In genomic region chr9:114678847-114679246, GRCh38 we compare ENCODE assay signal across 22 cellular contexts. TPM values are rescaled to one million over a fixed set of nuclear protein-coding genes. Genes with fewer than 3 reads are reported as not detected.
DNase-seq lines count a peak whose midpoint lies in the region; ATAC-seq and TF ChIP-seq lines count a peak whose summit lies in the region.
"Had no signal": no experiment of that assay in that cellular context is flagged by ENCODE, and none has a peak within 500 bp of the region (broad histone marks: within the 10 kb centered on the region; RNA-seq: fewer than 3 reads in every experiment).

No MANE protein-coding gene starts in this region.

- ATAC-seq in HG02610 (IDR thresholded peaks at IDR 0.05; ENCODE audit: unreplicated experiment), result no peak
- no peak for ATAC-seq in GM21381 (IDR thresholded peaks at IDR 0.05; ENCODE audit: unreplicated experiment)
- ATAC-seq in activated naive CD4-positive, alpha-beta T cell treated with anti-CD3 and anti-CD28 coated beads, Interleukin-2, amount 50 U/mL, for 72 hours, result no peak
- ATAC-seq: GM23338, HCT116, PC-3 had no signal

- H3K36me3 Mint-ChIP-seq in chondrocyte (ENCODE audit: low read depth), result no peaks in the 10 kb centered on the region
- no peaks in the 10 kb centered on the region for H3K36me3 Mint-ChIP-seq in osteocyte (ENCODE audit: unreplicated experiment)
- peaks cover 0 to 8% of the 10 kb centered on the region in 2 donors for H3K36me3 Mint-ChIP-seq in activated naive CD4-positive, alpha-beta T cell treated with anti-CD3 and anti-CD28 coated beads, Interleukin-2, amount 50 U/mL, for 72 hours

- H3K27ac Mint-ChIP-seq in chondrocyte (ENCODE audit: unreplicated experiment) (peak overlapping the region; percentile 91), osteocyte (ENCODE audit: unreplicated experiment) (peak overlapping the region; percentile 83)
- H3K27ac Mint-ChIP-seq in activated naive CD4-positive, alpha-beta T cell treated with anti-CD3 and anti-CD28 coated beads, Interleukin-2, amount 50 U/mL, for 72 hours, result no peak overlapping the region
- H3K27ac Mint-ChIP-seq: GM23338 had no signal

- DNase-seq in EL, result peak; percentile 34
- peak; percentile 60 for DNase-seq in M059J (ENCODE audit: low read depth)
- no peak for DNase-seq in chondrocyte (ENCODE audit: low spot score)
- no peak for DNase-seq in osteocyte (ENCODE audit: extremely low spot score, unreplicated experiment)
- DNase-seq in activated naive CD4-positive, alpha-beta T cell treated with anti-CD3 and anti-CD28 coated beads, Interleukin-2, amount 50 U/mL, for 72 hours (ENCODE audit: low spot score in 2 of 2), result no peak
- no peak for DNase-seq in ureter (ENCODE audit: low spot score)
- DNase-seq: ACHN, AML-193, DMS79, NCI-H1048, NCI-H1436, NCI-H1930, NCI-H345, NCI-H524 treated with DMSO at 0.1 percent for 48 hours, PC-3, RPMI8226, SIG-M5 had no signal

- no peaks in the 10 kb centered on the region for H3K27me3 Mint-ChIP-seq in chondrocyte (ENCODE audit: low read depth)
- no peaks in the 10 kb centered on the region for H3K27me3 Mint-ChIP-seq in osteocyte (ENCODE audit: unreplicated experiment)

- H3K4me3 Mint-ChIP-seq in chondrocyte (ENCODE audit: unreplicated experiment), result no peak overlapping the region
- H3K4me3 Mint-ChIP-seq in osteocyte (ENCODE audit: unreplicated experiment), result no peak overlapping the region
- H3K4me3 Mint-ChIP-seq: GM23338 had no signal

- H3K9me3 Mint-ChIP-seq in chondrocyte (ENCODE audit: low read depth), result no peaks in the 10 kb centered on the region
- no peaks in the 10 kb centered on the region for H3K9me3 Mint-ChIP-seq in osteocyte (ENCODE audit: unreplicated experiment)
- H3K9me3 Mint-ChIP-seq in activated naive CD4-positive, alpha-beta T cell treated with anti-CD3 and anti-CD28 coated beads, Interleukin-2, amount 50 U/mL, for 72 hours, result peaks cover 0 to 12% of the 10 kb centered on the region in 2 donors
- H3K9me3 Mint-ChIP-seq: GM23338 had no signal

- peaks cover 48% of the 10 kb centered on the region for H3K4me1 Mint-ChIP-seq in chondrocyte (ENCODE audit: low read depth)
- H3K4me1 Mint-ChIP-seq in osteocyte (ENCODE audit: unreplicated experiment), result peaks cover 42% of the 10 kb centered on the region

- TF ChIP-seq CTCF in chondrocyte (IDR thresholded peaks at IDR 0.05) (no peak), osteocyte (IDR thresholded peaks at IDR 0.05) (no peak)

RNA-seq across cellular contexts. Expression of gene TEX48, which starts 3.1 kb away (rescaled TPM):
- total RNA-seq in M059J (2014; rRNA removed; shearing (Covaris generic)), result not detected in 2 replicates
- total RNA-seq in chondrocyte, result not detected in 3 replicates
- total RNA-seq in osteocyte, result not detected in 2 replicates
- total RNA-seq in activated naive CD4-positive, alpha-beta T cell treated with anti-CD3 and anti-CD28 coated beads, Interleukin-2, amount 50 U/mL, for 72 hours, result not detected
- not detected for total RNA-seq in ureter
- total RNA-seq: GM23338, HT-29 had no signal

RNA-seq across cellular contexts. Expression of gene TEX53, which starts 21.2 kb away (rescaled TPM):
- total RNA-seq in M059J (2014; rRNA removed; shearing (Covaris generic)), result not detected in 2 replicates
- total RNA-seq in chondrocyte (not detected in 3 replicates), osteocyte (not detected in 2 replicates), ureter (not detected)
- not detected for total RNA-seq in activated naive CD4-positive, alpha-beta T cell treated with anti-CD3 and anti-CD28 coated beads, Interleukin-2, amount 50 U/mL, for 72 hours
- total RNA-seq: GM23338, HT-29, PC-3 had no signal

Comparison
In these comparisons a context has a peak if more than half of its experiments do, and no peak if none do; other contexts are left out.
1. DNase-seq: peak in EL (single experiment) and M059J (single experiment); none in chondrocyte (single experiment), osteocyte (single experiment), activated naive CD4-positive, alpha-beta T cell treated with anti-CD3 and anti-CD28 coated beads, Interleukin-2, amount 50 U/mL, for 72 hours (0 of 2) and ureter (single experiment).
2. H3K27ac Mint-ChIP-seq: peak in chondrocyte (single experiment) and osteocyte (single experiment); none in activated naive CD4-positive, alpha-beta T cell treated with anti-CD3 and anti-CD28 coated beads, Interleukin-2, amount 50 U/mL, for 72 hours (0 of 2).